22 cellular contexts compared by ENCODE assay signal in genomic region chr2:128420131-128420530, GRCh38.
"Had no signal": no experiment of that assay in that cellular context is flagged by ENCODE, and none has a peak within 500 bp of the region (broad histone marks: within the 10 kb centered on the region; RNA-seq: fewer than 3 reads in every experiment).

No MANE protein-coding gene starts in this region.

- H3K27me3 ChIP-seq: ascending aorta, breast epithelium, gastroesophageal sphincter, heart right ventricle, neural progenitor cell, ovary, stomach had no signal

- H3K4me2 ChIP-seq: neural progenitor cell, smooth muscle cell had no signal

- H3K9me3 ChIP-seq: ascending aorta, thoracic aorta had no signal

- H3K9ac ChIP-seq: neural progenitor cell had no signal

- H3K36me3 ChIP-seq: ascending aorta, breast epithelium, gastroesophageal sphincter, heart right ventricle, left ventricle myocardium inferior, neural progenitor cell, ovary, stomach, thoracic aorta had no signal

- DNase-seq: activated CD4-positive, alpha-beta T cell treated with anti-CD3 and anti-CD28 coated beads for 36 hours; activated CD4-positive, alpha-beta T cell treated with anti-CD3 and anti-CD28 coated beads, Interleukin-2, amount 50 U/mL, for 48 hours; activated gamma-delta T cell; activated T-cell treated with anti-CD3 and anti-CD28 coated beads, Interleukin-2, amount 50 U/mL, for 4 hours; effector CD8-positive, alpha-beta T cell; heart right ventricle; immature natural killer cell; kidney glomerular epithelial cell; left ventricle myocardium inferior; stimulated activated CD4-positive, alpha-beta T cell treated with anti-CD3 and anti-CD28 coated beads, Interleukin-4, amount 100 ng/mL, for 24 hours had no signal

- H3K27ac ChIP-seq: ascending aorta, gastroesophageal sphincter, heart right ventricle, left ventricle myocardium inferior, neural progenitor cell, ovary, stomach, thoracic aorta had no signal

- H3K4me1 ChIP-seq: breast epithelium, gastroesophageal sphincter, heart right ventricle, left ventricle myocardium inferior had no signal

- ATAC-seq: activated CD4-positive, alpha-beta T cell treated with anti-CD3 and anti-CD28 coated beads for 36 hours; activated T-cell treated with anti-CD3 and anti-CD28 coated beads, Interleukin-2, amount 50 U/mL, for 4 hours; esophagus mucosa; gastroesophageal sphincter; heart right ventricle; sciatic nerve; stimulated activated effector memory CD8-positive, alpha-beta T cell treated with anti-CD3 and anti-CD28 coated beads, Interleukin-12 subunit alpha, Interleukin-12 subunit beta, amount 100 ng/mL, for 72 hours; WTC11 had no signal

- H2AFZ ChIP-seq: neural progenitor cell had no signal

- H3K4me3 ChIP-seq: ascending aorta, breast epithelium, gastroesophageal sphincter, heart right ventricle, left ventricle myocardium inferior, neural progenitor cell, ovary, smooth muscle cell, stomach, thoracic aorta had no signal
